In the genomic region with DNA sequence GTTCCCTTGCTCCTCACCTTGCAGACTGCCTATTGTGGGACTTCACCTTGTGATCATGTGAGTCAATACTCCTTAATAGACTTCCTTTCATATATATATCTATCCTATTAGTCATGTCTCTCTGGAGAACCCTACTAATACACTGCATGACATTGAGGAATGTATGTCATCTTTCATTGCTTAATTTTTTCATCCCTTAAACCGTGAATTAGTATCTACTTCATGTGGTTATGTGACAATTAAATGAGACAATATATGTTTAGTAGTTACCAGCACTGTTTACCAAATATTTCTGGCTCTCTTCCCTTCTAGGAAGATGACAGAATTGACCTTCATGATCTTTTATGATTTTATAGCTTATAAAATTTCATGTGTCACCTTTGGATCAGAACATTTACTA, we compare ENCODE assay signal across 3 cellular contexts.
"Had no signal": no experiment of that assay in that cellular context is flagged by ENCODE, and none has a peak within 500 bp of the region (broad histone marks: within the 10 kb centered on the region; RNA-seq: fewer than 3 reads in every experiment).

No MANE protein-coding gene starts in this region.

- ATAC-seq: GM12878 had no signal

- DNase-seq: GDM1, GF-D8 had no signal

- H3K4me3 ChIP-seq: GM12878 had no signal
